In the genomic region with DNA sequence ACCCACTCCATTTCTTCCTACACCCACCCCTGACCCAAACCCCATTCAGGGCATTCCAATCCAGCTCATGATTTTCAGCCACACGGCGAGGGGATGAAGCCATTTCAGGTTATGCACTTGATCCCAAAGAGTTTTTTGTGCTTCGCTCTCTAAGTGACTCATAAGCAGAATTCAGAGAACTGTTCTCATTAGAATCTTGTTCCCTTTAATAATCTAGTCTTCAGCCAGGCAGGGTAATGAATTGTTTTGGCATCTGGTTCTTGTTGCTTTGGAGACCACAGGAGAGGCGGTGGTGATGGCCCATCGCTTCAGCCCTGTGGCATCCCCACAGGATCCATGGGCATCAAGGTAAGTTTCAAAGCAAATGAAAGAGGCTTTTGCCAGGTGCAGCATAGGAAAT, we compare ENCODE assay signal across 20 cellular contexts. TPM values are rescaled to one million over a fixed set of nuclear protein-coding genes. Genes with fewer than 3 reads are reported as not detected.
DNase-seq lines count a peak whose midpoint lies in the region; ATAC-seq and TF ChIP-seq lines count a peak whose summit lies in the region.
"Had no signal": no experiment of that assay in that cellular context is flagged by ENCODE, and none has a peak within 500 bp of the region (broad histone marks: within the 10 kb centered on the region; RNA-seq: fewer than 3 reads in every experiment).

No MANE protein-coding gene starts in this region.

- peaks cover 7% of the 10 kb centered on the region for H3K4me1 ChIP-seq in suprapubic skin
- H3K4me1 ChIP-seq: pancreas, stomach had no signal

- peak overlapping the region; percentile 75 to 89 for H3K27ac Mint-ChIP-seq in activated naive CD4-positive, alpha-beta T cell treated with anti-CD3 and anti-CD28 coated beads, Interleukin-2, amount 50 U/mL, for 72 hours
- H3K27ac Mint-ChIP-seq in activated CD8-positive, alpha-beta T cell treated with anti-CD3 and anti-CD28 coated beads, Interleukin-2, amount 10 ng/mL, durations not matched to agents 7 days and 5 days, result peak overlapping the region; percentile 34

- H3K4me3 ChIP-seq in fibroblast of mammary gland (ENCODE audit: control insufficient read depth, low read depth, low read length), result no peak overlapping the region
- H3K4me3 ChIP-seq in suprapubic skin, result no peak overlapping the region
- H3K4me3 ChIP-seq: pancreas, stomach had no signal

- CTCF ChIA-PET in activated CD8-positive, alpha-beta T cell treated with anti-CD3 and anti-CD28 coated beads, Interleukin-2, amount 10 ng/mL, durations not matched to agents 7 days and 5 days (lab: Charles Lee), result interaction anchor here (1.5 kb wide), 1 partner anchor 14 kb away, joined by 4 read pairs; no protein-coding TSS in a partner anchor

- no peaks in the 10 kb centered on the region for H3K36me3 ChIP-seq in suprapubic skin
- H3K36me3 ChIP-seq: pancreas, stomach had no signal

- H3K4me1 Mint-ChIP-seq in activated CD8-positive, alpha-beta T cell treated with anti-CD3 and anti-CD28 coated beads, Interleukin-2, amount 10 ng/mL, durations not matched to agents 7 days and 5 days (ENCODE audit: low read depth), result peaks cover 23% of the 10 kb centered on the region

- H3K36me3 Mint-ChIP-seq in activated naive CD4-positive, alpha-beta T cell treated with anti-CD3 and anti-CD28 coated beads, Interleukin-2, amount 50 U/mL, for 72 hours, result peaks cover 0 to 11% of the 10 kb centered on the region in 2 donors
- H3K36me3 Mint-ChIP-seq in activated CD8-positive, alpha-beta T cell treated with anti-CD3 and anti-CD28 coated beads, Interleukin-2, amount 10 ng/mL, durations not matched to agents 7 days and 5 days (ENCODE audit: low read depth), result no peaks in the 10 kb centered on the region

- no peak for TF ChIP-seq POLR2A in suprapubic skin (IDR thresholded peaks at IDR 0.05)

- H3K9me3 ChIP-seq in suprapubic skin, result no peaks in the 10 kb centered on the region
- H3K9me3 ChIP-seq: Caco-2, pancreas, stomach had no signal

- no peaks in the 10 kb centered on the region for H3K27me3 Mint-ChIP-seq in activated CD8-positive, alpha-beta T cell treated with anti-CD3 and anti-CD28 coated beads, Interleukin-2, amount 10 ng/mL, durations not matched to agents 7 days and 5 days (ENCODE audit: low read depth)

- POLR2A ChIA-PET in activated CD8-positive, alpha-beta T cell treated with anti-CD3 and anti-CD28 coated beads, Interleukin-2, amount 10 ng/mL, durations not matched to agents 7 days and 5 days (lab: Charles Lee), result no interaction called here

- no peak for TF ChIP-seq EP300 in suprapubic skin (IDR thresholded peaks at IDR 0.05)

- no peak overlapping the region for H3K4me3 Mint-ChIP-seq in activated CD8-positive, alpha-beta T cell treated with anti-CD3 and anti-CD28 coated beads, Interleukin-2, amount 10 ng/mL, durations not matched to agents 7 days and 5 days

- DNase-seq in activated naive CD4-positive, alpha-beta T cell treated with anti-CD3 and anti-CD28 coated beads, Interleukin-2, amount 50 U/mL, for 72 hours (ENCODE audit: low spot score in 2 of 2), result no peak
- DNase-seq in activated naive CD4-positive, alpha-beta T cell treated with anti-CD3 and anti-CD28 coated beads, Interleukin-2, amount 50 U/mL, for 16 hours, result no peak
- no peak for DNase-seq in activated CD8-positive, alpha-beta T cell treated with anti-CD3 and anti-CD28 coated beads, Interleukin-2, amount 10 ng/mL, durations not matched to agents 7 days and 5 days
- DNase-seq in fibroblast of mammary gland (ENCODE audit: low read depth) (peak; percentile 38), suprapubic skin (ENCODE audit: low spot score in 2 of 2) (no peak), foreskin melanocyte (no peak)
- no peak for DNase-seq in stimulated activated CD8-positive, alpha-beta memory T cell treated with anti-CD3 and anti-CD28 coated beads, Interleukin-4, amount 100 ng/mL, for 48 hours
- no peak for DNase-seq in activated effector memory CD4-positive, alpha-beta T cell treated with Interleukin-2 at 50 U/mL for 16 hours
- DNase-seq: activated CD4-positive, alpha-beta T cell treated with anti-CD3 and anti-CD28 coated beads for 1 hour; activated T-cell treated with anti-CD3 and anti-CD28 coated beads, Interleukin-2, amount 50 U/mL, for 48 hours; Caco-2; cortex of kidney; KBM-7; NCI-H1105 treated with DMSO at 0.1 percent for 48 hours; NCI-H2171 treated with DMSO at 0.1 percent for 48 hours; pancreas; small intestine; stomach had no signal

- H3K27me3 ChIP-seq in suprapubic skin, result no peaks in the 10 kb centered on the region
- H3K27me3 ChIP-seq: pancreas had no signal

- no peak for ATAC-seq in activated naive CD4-positive, alpha-beta T cell treated with anti-CD3 and anti-CD28 coated beads, Interleukin-2, amount 50 U/mL, for 72 hours
- ATAC-seq in activated CD8-positive, alpha-beta T cell treated with anti-CD3 and anti-CD28 coated beads, Interleukin-2, amount 10 ng/mL, durations not matched to agents 7 days and 5 days, result no peak
- ATAC-seq: esophagus mucosa, pancreas had no signal

- TF ChIP-seq CTCF in fibroblast of mammary gland (conservative IDR thresholded peaks at IDR 0.05; ENCODE audit: control insufficient read depth, insufficient read depth, low read depth, low read length) (no peak), suprapubic skin (IDR thresholded peaks at IDR 0.05) (no peak)

- H3K9me3 Mint-ChIP-seq in activated naive CD4-positive, alpha-beta T cell treated with anti-CD3 and anti-CD28 coated beads, Interleukin-2, amount 50 U/mL, for 72 hours, result peaks cover 0 to 5% of the 10 kb centered on the region in 2 donors
- no peaks in the 10 kb centered on the region for H3K9me3 Mint-ChIP-seq in activated CD8-positive, alpha-beta T cell treated with anti-CD3 and anti-CD28 coated beads, Interleukin-2, amount 10 ng/mL, durations not matched to agents 7 days and 5 days (ENCODE audit: insufficient read depth)

- WGBS in suprapubic skin, result 42% methylated on average over 5 of the region's 5 CpGs

- H3K27ac ChIP-seq in suprapubic skin, result peak overlapping the region; percentile 23
- H3K27ac ChIP-seq: HL-60, pancreas, stomach had no signal

RNA-seq across cellular contexts. Expression of gene KRT31, which starts 4.8 kb away (rescaled TPM):
- total RNA-seq in activated naive CD4-positive, alpha-beta T cell treated with anti-CD3 and anti-CD28 coated beads, Interleukin-2, amount 50 U/mL, for 72 hours, result not detected
- not detected for total RNA-seq in activated CD8-positive, alpha-beta T cell treated with anti-CD3 and anti-CD28 coated beads, Interleukin-2, amount 10 ng/mL, durations not matched to agents 7 days and 5 days
- total RNA-seq in suprapubic skin, result 100 to 1,000 TPM in 1 of 4 donors, 10 to 100 TPM in 3; 38.5 to 618 (median 84.8) TPM
- total RNA-seq: Caco-2, pancreas, stomach had no signal

RNA-seq across cellular contexts. Expression of gene KRT34, which starts 20.1 kb away (rescaled TPM):
- total RNA-seq in activated naive CD4-positive, alpha-beta T cell treated with anti-CD3 and anti-CD28 coated beads, Interleukin-2, amount 50 U/mL, for 72 hours, result not detected
- not detected for total RNA-seq in activated CD8-positive, alpha-beta T cell treated with anti-CD3 and anti-CD28 coated beads, Interleukin-2, amount 10 ng/mL, durations not matched to agents 7 days and 5 days
- 100 to 1,000 TPM in 1 of 4 donors, 10 to 100 TPM in 2, under 1 TPM in 1; 0.56 to 117 (median 22.2) TPM for total RNA-seq in suprapubic skin
- total RNA-seq: Caco-2, pancreas, stomach had no signal

RNA-seq across cellular contexts. Expression of gene KRT37, which starts 22.2 kb away (rescaled TPM):
- total RNA-seq in activated naive CD4-positive, alpha-beta T cell treated with anti-CD3 and anti-CD28 coated beads, Interleukin-2, amount 50 U/mL, for 72 hours, result not detected
- total RNA-seq in activated CD8-positive, alpha-beta T cell treated with anti-CD3 and anti-CD28 coated beads, Interleukin-2, amount 10 ng/mL, durations not matched to agents 7 days and 5 days, result not detected
- total RNA-seq in suprapubic skin, result 1 to 10 TPM in 1 of 4 donors, under 1 TPM in 1, not detected in 2; 0.53 to 7.1 TPM
- total RNA-seq: Caco-2, esophagus mucosa, pancreas, stomach had no signal

RNA-seq across cellular contexts. Expression of gene KRT33B, which starts 32.5 kb away (rescaled TPM):
- not detected for total RNA-seq in activated naive CD4-positive, alpha-beta T cell treated with anti-CD3 and anti-CD28 coated beads, Interleukin-2, amount 50 U/mL, for 72 hours
- total RNA-seq in activated CD8-positive, alpha-beta T cell treated with anti-CD3 and anti-CD28 coated beads, Interleukin-2, amount 10 ng/mL, durations not matched to agents 7 days and 5 days, result not detected
- 100 to 1,000 TPM in 1 of 4 donors, 10 to 100 TPM in 2, not detected in 1; 10.7 to 194 (median 27.9) TPM for total RNA-seq in suprapubic skin
- total RNA-seq: Caco-2, esophagus mucosa, pancreas, stomach had no signal

RNA-seq across cellular contexts. Expression of gene KRT38, which starts 38.6 kb away (rescaled TPM):
- not detected for total RNA-seq in activated naive CD4-positive, alpha-beta T cell treated with anti-CD3 and anti-CD28 coated beads, Interleukin-2, amount 50 U/mL, for 72 hours
- not detected for total RNA-seq in activated CD8-positive, alpha-beta T cell treated with anti-CD3 and anti-CD28 coated beads, Interleukin-2, amount 10 ng/mL, durations not matched to agents 7 days and 5 days
- 10 to 100 TPM in 1 of 4 donors, 1 to 10 TPM in 2, not detected in 1; 1.6 to 21.6 (median 3.9) TPM for total RNA-seq in suprapubic skin
- total RNA-seq: Caco-2, esophagus mucosa, pancreas, stomach had no signal

Comparison
In these comparisons a context has a peak if more than half of its experiments do, and no peak if none do; other contexts are left out.
1. RNA of gene KRT31, which starts 4.8 kb away (total RNA-seq): 38.5 to 618 TPM in suprapubic skin; not detected in activated naive CD4-positive, alpha-beta T cell treated with anti-CD3 and anti-CD28 coated beads, Interleukin-2, amount 50 U/mL, for 72 hours and not detected in activated CD8-positive, alpha-beta T cell treated with anti-CD3 and anti-CD28 coated beads, Interleukin-2, amount 10 ng/mL, durations not matched to agents 7 days and 5 days; every median in the first group is over 10 times any median in the second.